ENCODE assay signal across 1 cellular context in genomic region chr7:106615808-106616691, GRCh38.
TF ChIP-seq lines count a peak whose summit lies in the region.

No MANE protein-coding gene starts in this region.

TF ChIP-seq in K562, 482 proteins besides CTCF, POLR2A, EP300 and RAD21 (continued from another document and continues in another):
- TF ChIP-seq ZBTB40 (IDR thresholded peaks at IDR 0.05), result 0 out of 2 replicates have a peak, but pooled peaks have one; percentile 33
- TF ChIP-seq ZBTB40 (CRISPR knock-in tag; IDR thresholded peaks at IDR 0.05), result no peak
- no peak for TF ChIP-seq SP2 (IDR thresholded peaks at IDR 0.05; ENCODE audit: extremely low read depth, low read depth, low read length, poor library complexity, severe bottlenecking)
- peak; percentile 98 for TF ChIP-seq LARP7 (IDR thresholded peaks at IDR 0.05)
- no peak for TF ChIP-seq ZNF174 (CRISPR knock-in tag; IDR thresholded peaks at IDR 0.05)
- peak; percentile 71; the same call in 1 of the 2 replicates for TF ChIP-seq NFRKB (IDR thresholded peaks at IDR 0.05; ENCODE audit: low read depth)
- peak; percentile 83; the same call in 1 of the 2 replicates for TF ChIP-seq HBP1 (CRISPR knock-in tag; IDR thresholded peaks at IDR 0.05)
- TF ChIP-seq FOXM1 (IDR thresholded peaks at IDR 0.05; ENCODE audit: low read depth), result peak; percentile 42; the same call in 1 of the 2 replicates
- no peak for TF ChIP-seq FOXM1 (CRISPR knock-in tag; IDR thresholded peaks at IDR 0.05; ENCODE audit: low read depth)
- no peak for TF ChIP-seq ZNF12 (CRISPR knock-in tag; IDR thresholded peaks at IDR 0.05)
- TF ChIP-seq HSF4 (CRISPR knock-in tag; IDR thresholded peaks at IDR 0.05; ENCODE audit: borderline replicate concordance), result no peak
- no peak for TF ChIP-seq ZNF184 (CRISPR knock-in tag; IDR thresholded peaks at IDR 0.05)
- TF ChIP-seq ZHX1 (conservative IDR thresholded peaks at IDR 0.05; ENCODE audit: low read length), result no peak
- no peak for TF ChIP-seq TRIM25 (IDR thresholded peaks at IDR 0.05; ENCODE audit: borderline replicate concordance)
- 0 out of 2 replicates have a peak, but pooled peaks have one; percentile 26 for TF ChIP-seq FOSL1 (tag; conservative IDR thresholded peaks at IDR 0.05)
- no peak for TF ChIP-seq IRF2 (CRISPR knock-in tag; IDR thresholded peaks at IDR 0.05)
- TF ChIP-seq KLF1 (tag; IDR thresholded peaks at IDR 0.05), result no peak
- TF ChIP-seq TBL1XR1 (IDR thresholded peaks at IDR 0.05; ENCODE audit: low read length in 2 of 2), result peak in 1 of 2 experiments; percentile 80; a peak in 2 of 4 replicates
- TF ChIP-seq ZNF395 (CRISPR knock-in tag; IDR thresholded peaks at IDR 0.05), result no peak
- TF ChIP-seq GABPB2 (CRISPR knock-in tag; conservative IDR thresholded peaks at IDR 0.05), result no peak
- no peak for TF ChIP-seq SMC3 (conservative IDR thresholded peaks at IDR 0.05; ENCODE audit: insufficient read depth, low read depth, low read length)
- no peak for TF ChIP-seq FUS (optimal IDR thresholded peaks at IDR 0.05; ENCODE audit: low read depth, low read length)
- TF ChIP-seq E2F6 (IDR thresholded peaks at IDR 0.05; ENCODE audit: borderline replicate concordance in 1 of 2, extremely low read depth in 1 of 2, insufficient read depth in 1 of 2, insufficient read length in 1 of 2, low read depth in 1 of 2, low read length in 1 of 2, poor library complexity in 1 of 2, severe bottlenecking in 1 of 2), result no peak
- TF ChIP-seq NKRF (IDR thresholded peaks at IDR 0.05; ENCODE audit: borderline replicate concordance), result peak; percentile 57; the same call in 1 of the 2 replicates
- TF ChIP-seq SLC30A9 (CRISPR knock-in tag; IDR thresholded peaks at IDR 0.05), result no peak
- no peak for TF ChIP-seq FOXP1 (CRISPR knock-in tag; IDR thresholded peaks at IDR 0.05)
- no peak for TF ChIP-seq ZNF644 (tag; IDR thresholded peaks at IDR 0.05; ENCODE audit: low read depth)
